In genomic region chr18:2281523-2282199, GRCh38 we compare ENCODE assay signal across 1 cellular context.
TF ChIP-seq lines count a peak whose summit lies in the region.

No MANE protein-coding gene starts in this region.

TF ChIP-seq in GM23338, 12 proteins besides CTCF, POLR2A, EP300 and RAD21 (continued from another document):
- TF ChIP-seq REST (IDR thresholded peaks at IDR 0.05; ENCODE audit: unreplicated experiment), result no peak
- TF ChIP-seq NANOG (IDR thresholded peaks at IDR 0.05; ENCODE audit: borderline replicate concordance), result no peak
- no peak for TF ChIP-seq EZH2phosphoT487 (IDR thresholded peaks at IDR 0.05; ENCODE audit: unreplicated experiment)
- TF ChIP-seq ZNF331 (CRISPR knock-in tag; IDR thresholded peaks at IDR 0.05; ENCODE audit: low read depth), result no peak
